In genomic region chr1:193070395-193070753, GRCh38 we compare ENCODE assay signal across 9 cellular contexts. TPM values are rescaled to one million over a fixed set of nuclear protein-coding genes. Genes with fewer than 3 reads are reported as not detected.
DNase-seq lines count a peak whose midpoint lies in the region; ATAC-seq, FAIRE-seq and TF ChIP-seq lines count a peak whose summit lies in the region.
"Had no signal": no experiment of that assay in that cellular context is flagged by ENCODE, and none has a peak within 500 bp of the region (broad histone marks: within the 10 kb centered on the region; RNA-seq: fewer than 3 reads in every experiment).

No MANE protein-coding gene starts in this region.

- TF ChIP-seq CTCF in SU-DHL-6 (IDR thresholded peaks at IDR 0.05; ENCODE audit: insufficient read depth, low read length, poor library complexity, severe bottlenecking) (no peak), nephron progenitor cell (IDR thresholded peaks at IDR 0.05) (peak; percentile 2), pancreas (IDR thresholded peaks at IDR 0.05) (no peak), adrenal gland (IDR thresholded peaks at IDR 0.05) (no peak)

- H3K79me2 ChIP-seq in SU-DHL-6 (ENCODE audit: insufficient read depth, low read length), result peaks cover 62% of the 10 kb centered on the region

- WGBS in pancreas, 2 donors, result 85 to 91% methylated on average over 2 of the region's 2 CpGs
- WGBS in adrenal gland, 4 donors, result 59 to 68% (median 65%) methylated on average over 2 of the region's 2 CpGs

- peaks cover 35% of the 10 kb centered on the region for H3K4me1 Mint-ChIP-seq in activated CD4-positive, alpha-beta T cell treated with anti-CD3 and anti-CD28 coated beads, Interleukin-2, amount 10 ng/mL, durations not matched to agents 24 days and 14 days
- H3K4me1 Mint-ChIP-seq in nephron progenitor cell, result peaks cover 15% of the 10 kb centered on the region

- H3K4me1 ChIP-seq in pancreas, result no peaks in the 10 kb centered on the region
- H3K4me1 ChIP-seq in adrenal gland (replicated peaks in 1 of 2), result peaks cover 9 to 15% of the 10 kb centered on the region in 2 donors

- peak overlapping the region; percentile 5 for H3K27ac Mint-ChIP-seq in activated CD4-positive, alpha-beta T cell treated with anti-CD3 and anti-CD28 coated beads, Interleukin-2, amount 10 ng/mL, durations not matched to agents 24 days and 14 days
- H3K27ac Mint-ChIP-seq in nephron progenitor cell, result peak overlapping the region; percentile 15

- H3K36me3 ChIP-seq in SU-DHL-6 (ENCODE audit: low read length) (no peaks in the 10 kb centered on the region; the same call in 1 of the 2 replicates), pancreas (no peaks in the 10 kb centered on the region), adrenal gland (replicated peaks in 1 of 2) (no peaks in the 10 kb centered on the region)

- ATAC-seq in HG02870 (IDR thresholded peaks at IDR 0.05; ENCODE audit: unreplicated experiment) (peak; percentile 47), GM19455 (IDR thresholded peaks at IDR 0.05; ENCODE audit: unreplicated experiment) (no peak), pancreas (no peak)
- ATAC-seq: PC-3 had no signal

- DNase-seq in activated CD4-positive, alpha-beta T cell treated with anti-CD3 and anti-CD28 coated beads, Interleukin-2, amount 10 ng/mL, durations not matched to agents 24 days and 14 days, result no peak
- DNase-seq in activated CD4-positive, alpha-beta T cell treated with anti-CD3 and anti-CD28 coated beads, Interleukin-2, amount 50 U/mL, for 48 hours, result no peak
- DNase-seq in nephron progenitor cell, result no peak
- DNase-seq in pancreas, result no peak
- no peak for DNase-seq in adrenal gland

- no peaks in the 10 kb centered on the region for H4K20me1 ChIP-seq in SU-DHL-6 (ENCODE audit: low read depth, low read length)

- no peaks in the 10 kb centered on the region for H3K27me3 Mint-ChIP-seq in activated CD4-positive, alpha-beta T cell treated with anti-CD3 and anti-CD28 coated beads, Interleukin-2, amount 10 ng/mL, durations not matched to agents 24 days and 14 days
- H3K27me3 Mint-ChIP-seq in nephron progenitor cell (ENCODE audit: low read depth, poor library complexity), result no peaks in the 10 kb centered on the region

- H3K27ac ChIP-seq in SU-DHL-6 (ENCODE audit: low read depth, low read length), result peak overlapping the region; percentile 55
- no peak overlapping the region for H3K27ac ChIP-seq in pancreas
- H3K27ac ChIP-seq in adrenal gland, result no peak overlapping the region

- H3K9me3 ChIP-seq in SU-DHL-6 (ENCODE audit: insufficient read depth, low read length) (no peaks in the 10 kb centered on the region), pancreas (no peaks in the 10 kb centered on the region), adrenal gland (replicated peaks in 1 of 3) (no peaks in the 10 kb centered on the region)

- peak overlapping the region; percentile 17 for H3K4me3 Mint-ChIP-seq in activated CD4-positive, alpha-beta T cell treated with anti-CD3 and anti-CD28 coated beads, Interleukin-2, amount 10 ng/mL, durations not matched to agents 24 days and 14 days
- H3K4me3 Mint-ChIP-seq in nephron progenitor cell, result no peak overlapping the region

- H3K4me3 ChIP-seq in SU-DHL-6 (ENCODE audit: insufficient read depth, low read length, poor library complexity, severe bottlenecking), result no peak overlapping the region
- H3K4me3 ChIP-seq in pancreas, result no peak overlapping the region
- H3K4me3 ChIP-seq in adrenal gland, result no peak overlapping the region

- no peak for TF ChIP-seq POLR2A in adrenal gland (IDR thresholded peaks at IDR 0.05)

- H3K27me3 ChIP-seq in SU-DHL-6 (ENCODE audit: low read length) (no peaks in the 10 kb centered on the region), pancreas (no peaks in the 10 kb centered on the region), adrenal gland (no peaks in the 10 kb centered on the region)

- no peak for FAIRE-seq in pancreas (lab: Jason Lieb, UNC)

- peaks cover 32% of the 10 kb centered on the region for H3K36me3 Mint-ChIP-seq in activated CD4-positive, alpha-beta T cell treated with anti-CD3 and anti-CD28 coated beads, Interleukin-2, amount 10 ng/mL, durations not matched to agents 24 days and 14 days (ENCODE audit: low read depth)
- peaks cover 56% of the 10 kb centered on the region for H3K36me3 Mint-ChIP-seq in nephron progenitor cell (ENCODE audit: low read depth)

- no peak overlapping the region for H3K9ac ChIP-seq in SU-DHL-6 (ENCODE audit: low read length)

- H3K4me2 ChIP-seq in SU-DHL-6 (ENCODE audit: low read depth, low read length, poor library complexity, severe bottlenecking), result peak overlapping the region; percentile 47

- H3F3A ChIP-seq in SU-DHL-6 (ENCODE audit: insufficient read depth), result 0 out of 2 replicates have a peak, but pooled peaks cover 14% of the 10 kb centered on the region

- no peaks in the 10 kb centered on the region for H3K9me2 ChIP-seq in SU-DHL-6 (replicated peaks; ENCODE audit: insufficient read depth, low read length)

- intact Hi-C loops in activated CD4-positive, alpha-beta T cell treated with anti-CD3 and anti-CD28 coated beads, Interleukin-2, amount 10 ng/mL, durations not matched to agents 24 days and 14 days (cut with micrococcal nuclease), result no loop called here
- intact Hi-C loops in pancreas (cut with DNase I) (no loop called here), adrenal gland (cut with DNase I) (no loop called here)

- peak overlapping the region; percentile 44 for H2AFZ ChIP-seq in SU-DHL-6 (ENCODE audit: low read depth, low read length, severe bottlenecking)

- H3K9me3 Mint-ChIP-seq in activated CD4-positive, alpha-beta T cell treated with anti-CD3 and anti-CD28 coated beads, Interleukin-2, amount 10 ng/mL, durations not matched to agents 24 days and 14 days, result no peaks in the 10 kb centered on the region
- peaks cover 4% of the 10 kb centered on the region for H3K9me3 Mint-ChIP-seq in nephron progenitor cell

RNA-seq across cellular contexts. Expression of gene RO60, which starts 11.0 kb away (rescaled TPM):
- total RNA-seq in activated CD4-positive, alpha-beta T cell treated with anti-CD3 and anti-CD28 coated beads, Interleukin-2, amount 10 ng/mL, durations not matched to agents 24 days and 14 days, result 70.2 and 70.9 TPM in 2 replicates
- total RNA-seq in pancreas, result 10 to 100 TPM; 14.0 to 31.3 (median 22.7) TPM
- polyA plus RNA-seq in pancreas, result 1 to 10 TPM; 4.3 to 5.1 TPM
- 10 to 100 TPM; 60.7 to 85.0 (median 76.0) TPM for total RNA-seq in adrenal gland
- 10 to 100 TPM in 2 of 3 donors, 1 to 10 TPM in 1; 3.8 to 19.0 (median 10.6) TPM for polyA plus RNA-seq in adrenal gland

RNA-seq across cellular contexts. Expression of gene UCHL5, which starts 11.2 kb away (rescaled TPM):
- 89.2 and 97.2 TPM in 2 replicates for total RNA-seq in activated CD4-positive, alpha-beta T cell treated with anti-CD3 and anti-CD28 coated beads, Interleukin-2, amount 10 ng/mL, durations not matched to agents 24 days and 14 days
- total RNA-seq in pancreas (10 to 100 TPM; 14.8 to 26.8 (median 17.8) TPM), adrenal gland (10 to 100 TPM; 11.4 to 43.3 (median 24.8) TPM)
- polyA plus RNA-seq in pancreas (10 to 100 TPM in 1 of 2 donors, 1 to 10 TPM in 1; 9.8 to 13.5 TPM), adrenal gland (10 to 100 TPM in 2 of 3 donors, 1 to 10 TPM in 1; 9.3 to 71.9 (median 12.2) TPM)

RNA-seq across cellular contexts. Expression of gene GLRX2, which starts 34.8 kb away (rescaled TPM):
- total RNA-seq in activated CD4-positive, alpha-beta T cell treated with anti-CD3 and anti-CD28 coated beads, Interleukin-2, amount 10 ng/mL, durations not matched to agents 24 days and 14 days, result 29.4 and 32.6 TPM in 2 replicates
- 10 to 100 TPM in 1 of 6 donors, 1 to 10 TPM in 5; 4.1 to 12.9 (median 7.6) TPM for total RNA-seq in pancreas
- polyA plus RNA-seq in pancreas, result 1 to 10 TPM; 5.2 to 5.3 TPM
- total RNA-seq in adrenal gland, result 10 to 100 TPM in 6 of 8 donors, 1 to 10 TPM in 2; 3.0 to 40.5 (median 20.8) TPM
- 10 to 100 TPM in 2 of 3 donors, 1 to 10 TPM in 1; 10.0 to 59.8 (median 25.1) TPM for polyA plus RNA-seq in adrenal gland

RNA-seq across cellular contexts. Expression of gene CDC73, which starts 51.5 kb away (rescaled TPM):
- total RNA-seq in activated CD4-positive, alpha-beta T cell treated with anti-CD3 and anti-CD28 coated beads, Interleukin-2, amount 10 ng/mL, durations not matched to agents 24 days and 14 days, result 55.2 and 56.0 TPM in 2 replicates
- 10 to 100 TPM; 19.1 to 33.7 (median 24.6) TPM for total RNA-seq in pancreas
- 1 to 10 TPM; 3.4 to 6.6 TPM for polyA plus RNA-seq in pancreas
- 10 to 100 TPM; 18.0 to 64.0 (median 47.3) TPM for total RNA-seq in adrenal gland
- 10 to 100 TPM in 2 of 3 donors, 1 to 10 TPM in 1; 5.9 to 43.3 (median 10.7) TPM for polyA plus RNA-seq in adrenal gland
